Comparison of ENCODE assay signal across 24 cellular contexts in genomic region chr9:35713578-35713977, GRCh38. TPM values are rescaled to one million over a fixed set of nuclear protein-coding genes. Genes with fewer than 3 reads are reported as not detected.
DNase-seq lines count a peak whose midpoint lies in the region; ATAC-seq and TF ChIP-seq lines count a peak whose summit lies in the region.
"Had no signal": no experiment of that assay in that cellular context is flagged by ENCODE, and none has a peak within 500 bp of the region (broad histone marks: within the 10 kb centered on the region; RNA-seq: fewer than 3 reads in every experiment).

No MANE protein-coding gene starts in this region.

- no peak overlapping the region for H3K4me2 ChIP-seq in mammary epithelial cell (ENCODE audit: insufficient read depth, low read depth, low read length)
- H3K4me2 ChIP-seq in neural progenitor cell = no peak overlapping the region
- H3K4me2 ChIP-seq: A549, GM23338 had no signal

- no peaks in the 10 kb centered on the region for H3K9me3 ChIP-seq in mammary epithelial cell (replicated peaks; ENCODE audit: insufficient read depth, low read length)
- no peaks in the 10 kb centered on the region for H3K9me3 ChIP-seq in gastroesophageal sphincter
- H3K9me3 ChIP-seq in thoracic aorta = no peaks in the 10 kb centered on the region
- no peaks in the 10 kb centered on the region for H3K9me3 ChIP-seq in neural progenitor cell (ENCODE audit: low read depth)
- H3K9me3 ChIP-seq: A549 had no signal

- H3K27ac ChIP-seq in mammary epithelial cell (ENCODE audit: insufficient read depth, low read depth, low read length) = no peak overlapping the region
- peak overlapping the region; percentile 24 to 98 (median 86) for H3K27ac ChIP-seq in gastroesophageal sphincter
- H3K27ac ChIP-seq in thoracic aorta = peak overlapping the region; percentile 8 to 72
- H3K27ac ChIP-seq in neural progenitor cell = no peak overlapping the region
- H3K27ac ChIP-seq: A549 had no signal

- H4K20me1 ChIP-seq in mammary epithelial cell (ENCODE audit: insufficient read depth, low read length) (no peaks in the 10 kb centered on the region), neural progenitor cell (ENCODE audit: low read depth) (no peaks in the 10 kb centered on the region)

- ATAC-seq in activated naive CD8-positive, alpha-beta T cell treated with anti-CD3 and anti-CD28 coated beads, Interleukin-2, amount 50 U/mL, for 24 hours = no peak
- ATAC-seq in gastroesophageal sphincter = no peak
- no peak for ATAC-seq in thoracic aorta (ENCODE audit: insufficient number of reproducible peaks, low FRiP score, low read depth)
- ATAC-seq: CD8-positive, alpha-beta T cell; HCT116 had no signal

- TF ChIP-seq EP300 in gastroesophageal sphincter (IDR thresholded peaks at IDR 0.05) = no peak

- intact Hi-C loops in MCF 10A (cut with micrococcal nuclease) (no loop called here), mammary epithelial cell (cut with micrococcal nuclease) (no loop called here)

- H3K27me3 Mint-ChIP-seq in MCF 10A (ENCODE audit: insufficient read depth, unreplicated experiment) (no peaks in the 10 kb centered on the region), neural progenitor cell (ENCODE audit: insufficient read depth, low read depth) (peaks cover 6% of the 10 kb centered on the region)
- no peaks in the 10 kb centered on the region for H3K27me3 Mint-ChIP-seq in activated naive CD8-positive, alpha-beta T cell treated with anti-CD3 and anti-CD28 coated beads, Interleukin-2, amount 50 U/mL, for 24 hours
- H3K27me3 Mint-ChIP-seq: IgD-negative memory B cell had no signal

- H3K9me3 Mint-ChIP-seq in MCF 10A (ENCODE audit: unreplicated experiment) (no peaks in the 10 kb centered on the region), neural progenitor cell (no peaks in the 10 kb centered on the region)
- H3K9me3 Mint-ChIP-seq in activated naive CD8-positive, alpha-beta T cell treated with anti-CD3 and anti-CD28 coated beads, Interleukin-2, amount 50 U/mL, for 24 hours = no peaks in the 10 kb centered on the region
- H3K9me3 Mint-ChIP-seq: CD8-positive, alpha-beta T cell; GM23338; IgD-negative memory B cell had no signal

- DNase-seq in MCF 10A (ENCODE audit: unreplicated experiment) = no peak
- no peak for DNase-seq in mammary epithelial cell
- no peak for DNase-seq in activated naive CD8-positive, alpha-beta T cell treated with anti-CD3 and anti-CD28 coated beads, Interleukin-2, amount 50 U/mL, for 24 hours
- no peak for DNase-seq in thoracic aorta (ENCODE audit: low spot score)
- DNase-seq in NCI-H82 treated with DMSO at 0.1 percent for 48 hours (lab: John Stamatoyannopoulos, UW; ENCODE audit: unreplicated experiment) = no peak
- DNase-seq in NCI-H2107 treated with DMSO at 0.1 percent for 48 hours (lab: John Stamatoyannopoulos, UW; ENCODE audit: unreplicated experiment) = no peak
- no peak for DNase-seq in neural progenitor cell (ENCODE audit: low spot score)
- DNase-seq: CD8-positive, alpha-beta T cell; DMS53; EL; Kasumi-1; MM.1S; NCI-H1092 treated with DMSO at 0.1 percent for 48 hours; NCI-H146; NCI-H2029 treated with DMSO at 0.1 percent for 48 hours; NCI-H446 treated with DMSO at 0.1 percent for 48 hours; NCI-H69; RPMI8226; SHP77 treated with DMSO at 0.1 percent for 48 hours had no signal

- no peaks in the 10 kb centered on the region for H3K4me1 ChIP-seq in mammary epithelial cell (ENCODE audit: insufficient read depth, low read length)
- peaks cover 0 to 30% (median 0%) of the 10 kb centered on the region in 3 donors for H3K4me1 ChIP-seq in gastroesophageal sphincter
- H3K4me1 ChIP-seq in thoracic aorta (ENCODE audit: control insufficient read depth in 1 of 2, low read depth in 2 of 2) = peaks cover 0 to 13% of the 10 kb centered on the region in 2 donors
- no peaks in the 10 kb centered on the region for H3K4me1 ChIP-seq in neural progenitor cell
- H3K4me1 ChIP-seq: A549 had no signal

- H3K27me3 ChIP-seq in mammary epithelial cell (ENCODE audit: insufficient read depth, low read length) = no peaks in the 10 kb centered on the region
- H3K27me3 ChIP-seq in gastroesophageal sphincter = no peaks in the 10 kb centered on the region
- no peaks in the 10 kb centered on the region for H3K27me3 ChIP-seq in thoracic aorta (replicated peaks; ENCODE audit: insufficient read depth)
- no peaks in the 10 kb centered on the region for H3K27me3 ChIP-seq in neural progenitor cell

- H3K4me3 ChIP-seq in mammary epithelial cell (replicated peaks in 1 of 3; ENCODE audit: insufficient read depth in 1 of 3, low read depth in 2 of 3, low read length in 3 of 3) (no peak overlapping the region), gastroesophageal sphincter (no peak overlapping the region), thoracic aorta (no peak overlapping the region), neural progenitor cell (no peak overlapping the region)
- H3K4me3 ChIP-seq: A549, GM23338 had no signal

- BruUV-seq in MCF 10A (replicated peaks; lab: Mats Ljungman, UMichigan) (no TSS peak), mammary epithelial cell (replicated peaks; lab: Mats Ljungman, UMichigan) (no TSS peak)

- no peak overlapping the region for H3K4me3 Mint-ChIP-seq in MCF 10A (ENCODE audit: unreplicated experiment)
- H3K4me3 Mint-ChIP-seq in activated naive CD8-positive, alpha-beta T cell treated with anti-CD3 and anti-CD28 coated beads, Interleukin-2, amount 50 U/mL, for 24 hours = no peak overlapping the region
- H3K4me3 Mint-ChIP-seq in neural progenitor cell = no peak overlapping the region
- H3K4me3 Mint-ChIP-seq: CD8-positive, alpha-beta T cell; GM23338; IgD-negative memory B cell had no signal

- 89% methylated on average over 3 of the region's 3 CpGs for WGBS in mammary epithelial cell (ENCODE audit: low coverage, missing lambda C conversion rate)
- 70 to 91% methylated on average over 2 to 3 of the region's 3 CpGs for WGBS in gastroesophageal sphincter (ENCODE audit: low coverage in 1 of 2), 2 donors

- in situ Hi-C loops in mammary epithelial cell (cut with MboI; ENCODE audit: low sequenced_read_pairs in 2 of 2) = no loop called here

- peak overlapping the region; percentile 15 for H3K27ac Mint-ChIP-seq in MCF 10A (ENCODE audit: low read depth, unreplicated experiment)
- peak overlapping the region; percentile 27 for H3K27ac Mint-ChIP-seq in activated naive CD8-positive, alpha-beta T cell treated with anti-CD3 and anti-CD28 coated beads, Interleukin-2, amount 50 U/mL, for 24 hours
- no peak overlapping the region for H3K27ac Mint-ChIP-seq in neural progenitor cell
- H3K27ac Mint-ChIP-seq: CD8-positive, alpha-beta T cell; GM23338 had no signal

- TF ChIP-seq CTCF in MCF 10A (IDR thresholded peaks at IDR 0.05; ENCODE audit: unreplicated experiment) = no peak
- TF ChIP-seq CTCF in mammary epithelial cell (conservative IDR thresholded peaks at IDR 0.05 in 1 of 2, IDR thresholded peaks at IDR 0.05 in 1 of 2; ENCODE audit: extremely low read depth in 1 of 2, insufficient read depth in 1 of 2, low read depth in 1 of 2, low read length in 2 of 2) = no peak
- TF ChIP-seq CTCF in gastroesophageal sphincter (IDR thresholded peaks at IDR 0.05) = no peak
- no peak for TF ChIP-seq CTCF in thoracic aorta (IDR thresholded peaks at IDR 0.05)
- no peak for TF ChIP-seq CTCF in neural progenitor cell (IDR thresholded peaks at IDR 0.05)

- TF ChIP-seq POLR2A in gastroesophageal sphincter (IDR thresholded peaks at IDR 0.05) = no peak

- H3K36me3 ChIP-seq in mammary epithelial cell (ENCODE audit: insufficient read depth, low read length) = peaks cover 54% of the 10 kb centered on the region
- peaks cover 13 to 100% of the 10 kb centered on the region in 2 donors for H3K36me3 ChIP-seq in gastroesophageal sphincter
- H3K36me3 ChIP-seq in thoracic aorta = peaks cover 90% of the 10 kb centered on the region
- H3K36me3 ChIP-seq in neural progenitor cell = no peaks in the 10 kb centered on the region

- no peaks in the 10 kb centered on the region for H3F3A ChIP-seq in neural progenitor cell (ENCODE audit: low read depth)

- H3K9ac ChIP-seq in mammary epithelial cell (ENCODE audit: insufficient read depth, low read length) = no peak overlapping the region
- H3K9ac ChIP-seq in neural progenitor cell = no peak overlapping the region

- POLR2A ChIA-PET in MCF 10A (lab: Yijun Ruan, JAX) = interaction anchor here (0.9 to 2.1 kb wide), 6 partner anchors 13 to 67 kb away, joined by 3 to 13 read pairs (median 4); partner anchors contain the start of genes CREB3 and TLN1

- dilution Hi-C loops in mammary epithelial cell (cut with HindIII; ENCODE audit: low sequenced_read_pairs) = loop anchor here (5.0 kb wide), 4 partner anchors 36 to 154 kb away; no protein-coding TSS in a partner anchor

- H3K4me1 Mint-ChIP-seq in MCF 10A (ENCODE audit: insufficient read depth, unreplicated experiment) (peaks cover 6% of the 10 kb centered on the region), neural progenitor cell (no peaks in the 10 kb centered on the region)
- H3K4me1 Mint-ChIP-seq in activated naive CD8-positive, alpha-beta T cell treated with anti-CD3 and anti-CD28 coated beads, Interleukin-2, amount 50 U/mL, for 24 hours = no peaks in the 10 kb centered on the region

- CTCF ChIA-PET in MCF 10A (lab: Yijun Ruan, JAX) = interaction anchor here (1.3 to 12.5 kb wide), 2 partner anchors 19 to 66 kb away, joined by 3 to 155 read pairs; no protein-coding TSS in a partner anchor
- CTCF ChIA-PET in mammary epithelial cell (lab: Charles Lee; ENCODE audit: low non-redundant PET) = no interaction called here

- no peak overlapping the region for H2AFZ ChIP-seq in mammary epithelial cell (ENCODE audit: low read depth, low read length)
- H2AFZ ChIP-seq in neural progenitor cell (replicated peaks) = no peak overlapping the region
- H2AFZ ChIP-seq: GM23338 had no signal

- H3K79me2 ChIP-seq in mammary epithelial cell (ENCODE audit: insufficient read depth, low read length) (no peaks in the 10 kb centered on the region), neural progenitor cell (ENCODE audit: low read depth) (no peaks in the 10 kb centered on the region)

- H3K36me3 Mint-ChIP-seq in MCF 10A (ENCODE audit: insufficient read depth, unreplicated experiment) = peaks cover 91% of the 10 kb centered on the region
- H3K36me3 Mint-ChIP-seq in activated naive CD8-positive, alpha-beta T cell treated with anti-CD3 and anti-CD28 coated beads, Interleukin-2, amount 50 U/mL, for 24 hours (ENCODE audit: low read depth) = peaks cover 61% of the 10 kb centered on the region
- peaks cover 55% of the 10 kb centered on the region for H3K36me3 Mint-ChIP-seq in neural progenitor cell

RNA-seq across cellular contexts. Expression of gene TLN1, which starts 18.4 kb away (rescaled TPM):
- total RNA-seq in MCF 10A (2022) (224 and 256 TPM in 2 replicates), mammary epithelial cell (100 to 1,000 TPM; 202 to 213 TPM), gastroesophageal sphincter (1,000 to 10,000 TPM in 3 of 4 donors, 100 to 1,000 TPM in 1; 888 to 1,583 (median 1,047) TPM), thoracic aorta (1,000 to 10,000 TPM in 1 of 2 donors, 100 to 1,000 TPM in 1; 889 to 1,019 TPM), neural progenitor cell (ENCODE audit: low replicate concordance) (36.7 and 71.5 TPM in 2 replicates)
- polyA plus RNA-seq in mammary epithelial cell = 128 TPM
- polyA minus RNA-seq in mammary epithelial cell = 264 TPM

RNA-seq across cellular contexts. Expression of gene CREB3, which starts 18.9 kb away (rescaled TPM):
- 58.7 and 66.2 TPM in 2 replicates for total RNA-seq in MCF 10A (2022)
- 10 to 100 TPM; 45.4 to 60.8 TPM for total RNA-seq in mammary epithelial cell
- 38.3 TPM for polyA plus RNA-seq in mammary epithelial cell
- 34.8 TPM for polyA minus RNA-seq in mammary epithelial cell
- total RNA-seq in gastroesophageal sphincter = 100 to 1,000 TPM in 1 of 4 donors, 10 to 100 TPM in 3; 75.0 to 104 (median 83.7) TPM
- total RNA-seq in thoracic aorta = 10 to 100 TPM; 46.0 to 62.4 TPM
- 27.9 and 30.3 TPM in 2 replicates for total RNA-seq in neural progenitor cell (ENCODE audit: low replicate concordance)

RNA-seq across cellular contexts. Expression of gene TPM2, which starts 23.9 kb away (rescaled TPM):
- total RNA-seq in MCF 10A (2022) (161 and 207 TPM in 2 replicates), mammary epithelial cell (100 to 1,000 TPM; 134 to 649 TPM), gastroesophageal sphincter (over 10,000 TPM in 3 of 4 donors, 1,000 to 10,000 TPM in 1; 7,572 to 13,568 (median 12,084) TPM), thoracic aorta (1,000 to 10,000 TPM; 4,158 to 5,700 TPM), neural progenitor cell (ENCODE audit: low replicate concordance) (174 and 241 TPM in 2 replicates)
- polyA plus RNA-seq in mammary epithelial cell = 276 TPM
- 96.1 TPM for polyA minus RNA-seq in mammary epithelial cell
- polyA plus RNA-seq: IgD-negative memory B cell had no signal

RNA-seq across cellular contexts. Expression of gene GBA2, which starts 35.5 kb away (rescaled TPM):
- total RNA-seq in MCF 10A (2022) (51.3 and 55.2 TPM in 2 replicates), mammary epithelial cell (10 to 100 TPM; 41.0 to 49.8 TPM), gastroesophageal sphincter (10 to 100 TPM; 35.3 to 81.1 (median 54.3) TPM), thoracic aorta (100 to 1,000 TPM in 1 of 2 donors, 10 to 100 TPM in 1; 75.8 to 115 TPM), neural progenitor cell (ENCODE audit: low replicate concordance) (44.8 and 74.5 TPM in 2 replicates)
- 30.3 TPM for polyA plus RNA-seq in mammary epithelial cell
- 32.5 TPM for polyA minus RNA-seq in mammary epithelial cell

RNA-seq across cellular contexts. Expression of gene RGP1, which starts 35.5 kb away (rescaled TPM):
- total RNA-seq in MCF 10A (2022) (33.8 and 35.8 TPM in 2 replicates), mammary epithelial cell (10 to 100 TPM; 20.5 to 42.3 TPM), gastroesophageal sphincter (10 to 100 TPM; 19.7 to 34.4 (median 23.4) TPM), thoracic aorta (10 to 100 TPM; 23.0 to 24.5 TPM), neural progenitor cell (ENCODE audit: low replicate concordance) (11.2 and 20.1 TPM in 2 replicates)
- 20.1 TPM for polyA plus RNA-seq in mammary epithelial cell
- 45.3 TPM for polyA minus RNA-seq in mammary epithelial cell

Comparison
In these comparisons a context has a peak if more than half of its experiments do, and no peak if none do; other contexts are left out.
1. H3K27ac ChIP-seq: peak in gastroesophageal sphincter (4 of 4) and thoracic aorta (2 of 2); none in mammary epithelial cell (single experiment) and neural progenitor cell (single experiment).
2. RNA of gene TPM2, which starts 23.9 kb away (total RNA-seq): 7,572 to 13,568 TPM in gastroesophageal sphincter and 4,158 to 5,700 TPM in thoracic aorta; 134 to 649 TPM in mammary epithelial cell, 161 to 207 TPM in MCF 10A and 174 to 241 TPM in neural progenitor cell; every median in the first group is over 4 times any median in the second.